13 cellular contexts compared by ENCODE assay signal in the genomic region with DNA sequence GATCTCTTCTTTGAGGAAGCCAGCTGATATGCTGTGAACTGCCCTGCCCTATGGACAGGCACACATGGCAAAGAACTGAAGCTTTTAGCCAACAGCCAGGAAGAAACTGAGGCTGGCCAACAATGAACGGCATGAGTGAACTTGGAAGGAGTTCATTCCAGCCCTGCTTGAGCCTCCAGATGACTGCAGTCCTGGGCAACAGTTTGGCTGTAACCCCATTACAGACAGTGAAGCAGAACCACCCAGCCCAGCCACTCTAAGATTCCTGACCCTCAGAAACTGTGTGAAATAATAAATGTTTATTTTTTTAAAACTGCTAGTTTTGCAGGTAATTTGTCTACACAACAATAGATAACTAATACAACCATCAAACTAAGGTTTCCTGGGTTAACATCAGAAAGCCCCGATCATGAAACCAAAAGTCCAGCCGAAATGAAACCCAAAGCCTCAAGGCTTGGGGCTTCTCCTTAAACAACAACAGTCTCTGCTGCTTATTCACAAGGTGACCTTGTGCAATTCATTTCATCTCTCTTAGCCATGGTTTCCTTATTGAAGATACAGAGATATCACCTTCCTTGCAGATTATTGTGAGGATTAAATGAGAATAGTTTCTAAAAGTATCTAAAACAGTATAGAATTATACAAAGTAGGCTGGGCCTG. TPM values are rescaled to one million over a fixed set of nuclear protein-coding genes. Genes with fewer than 3 reads are reported as not detected.
DNase-seq lines count a peak whose midpoint lies in the region; ATAC-seq, FAIRE-seq and TF ChIP-seq lines count a peak whose summit lies in the region.
"Had no signal": no experiment of that assay in that cellular context is flagged by ENCODE, and none has a peak within 500 bp of the region (broad histone marks: within the 10 kb centered on the region; RNA-seq: fewer than 3 reads in every experiment).

No MANE protein-coding gene starts in this region.

- no peak for TF ChIP-seq CTCF in GM10266 (IDR thresholded peaks at IDR 0.05; ENCODE audit: control insufficient read depth, insufficient read depth, low read depth, missing control alignments)

- peak; percentile 35 for DNase-seq in GM10266 (ENCODE audit: extremely low spot score)
- DNase-seq in GM19239 (ENCODE audit: insufficient read length, low spot score): no peak
- DNase-seq in hepatic stellate cell (ENCODE audit: low spot score): no peak
- DNase-seq in NCI-H1048 (lab: John Stamatoyannopoulos, UW): no peak
- no peak for DNase-seq in amygdala (lab: John Stamatoyannopoulos, UW)
- no peak for DNase-seq in ureter (ENCODE audit: low spot score)
- DNase-seq: Calu3, IMR-90, NCI-H1417 treated with DMSO at 0.1 percent for 48 hours, NCI-H69 had no signal

- peak; percentile 63 for ATAC-seq in HG02610 (IDR thresholded peaks at IDR 0.05; ENCODE audit: unreplicated experiment)
- ATAC-seq in HG03432 (IDR thresholded peaks at IDR 0.05; ENCODE audit: unreplicated experiment): peak; percentile 55

- peak; percentile 100 for FAIRE-seq in GM19239 (lab: Jason Lieb, UNC)
- FAIRE-seq: keratinocyte had no signal

RNA-seq across cellular contexts. Expression of gene PAK1, which starts 31.4 kb away (rescaled TPM):
- 56.7 TPM for total RNA-seq in ureter
